In genomic region chr16:10896165-10896564, GRCh38 we compare ENCODE assay signal across 18 cellular contexts. TPM values are rescaled to one million over a fixed set of nuclear protein-coding genes. Genes with fewer than 3 reads are reported as not detected.
DNase-seq lines count a peak whose midpoint lies in the region; ATAC-seq, FAIRE-seq and TF ChIP-seq lines count a peak whose summit lies in the region.
"Had no signal": no experiment of that assay in that cellular context is flagged by ENCODE, and none has a peak within 500 bp of the region (broad histone marks: within the 10 kb centered on the region; RNA-seq: fewer than 3 reads in every experiment).

No MANE protein-coding gene starts in this region.

- no peaks in the 10 kb centered on the region for H3K9me3 Mint-ChIP-seq in dendritic cell treated with granulocyte-macrophage colony-stimulating factor and Interleukin-4, amounts not matched to agents 40 ng/mL and 50 ng/mL, for 4 days
- H3K9me3 Mint-ChIP-seq: T-cell had no signal

- no peak for TF ChIP-seq CTCF in right atrium auricular region (IDR thresholded peaks at IDR 0.05)

- DNase-seq in GM18507 (ENCODE audit: extremely low spot score, insufficient read length, low read depth) (no peak), right atrium auricular region (ENCODE audit: low spot score) (no peak), nucleus accumbens (lab: John Stamatoyannopoulos, UW) (no peak), NAMALWA (ENCODE audit: low spot score) (no peak)
- DNase-seq in effector CD4-positive, alpha-beta T cell, result no peak
- DNase-seq: C1 segment of cervical spinal cord, DND-41, GDM1, NCI-H146, NCI-H2081, NCI-H524, Peyer's patch, T-cell had no signal

- H3K4me1 Mint-ChIP-seq in dendritic cell treated with granulocyte-macrophage colony-stimulating factor and Interleukin-4, amounts not matched to agents 40 ng/mL and 50 ng/mL, for 4 days (ENCODE audit: low read depth), result peaks cover 96% of the 10 kb centered on the region

- H3K9me3 ChIP-seq in BLaER1 (peaks cover 5% of the 10 kb centered on the region; the same call in 1 of the 2 replicates), right atrium auricular region (no peaks in the 10 kb centered on the region)
- H3K9me3 ChIP-seq: Peyer's patch had no signal

- peaks cover 94% of the 10 kb centered on the region for H4K20me1 ChIP-seq in BLaER1

- ATAC-seq in HG03460 (IDR thresholded peaks at IDR 0.05; ENCODE audit: unreplicated experiment), result peak; percentile 40
- ATAC-seq: T-cell had no signal

- intact Hi-C loops in dendritic cell treated with granulocyte-macrophage colony-stimulating factor and Interleukin-4, amounts not matched to agents 40 ng/mL and 50 ng/mL, for 4 days (cut with micrococcal nuclease), result no loop called here

- peaks cover 60% of the 10 kb centered on the region for H3K4me1 ChIP-seq in BLaER1
- H3K4me1 ChIP-seq in right atrium auricular region, result no peaks in the 10 kb centered on the region

- H3K36me3 ChIP-seq in BLaER1 (peaks cover 90% of the 10 kb centered on the region), right atrium auricular region (no peaks in the 10 kb centered on the region)

- H3K9ac ChIP-seq in BLaER1, result no peak overlapping the region

- no peak overlapping the region for H3K4me3 ChIP-seq in BLaER1
- H3K4me3 ChIP-seq in right atrium auricular region, result no peak overlapping the region
- H3K4me3 ChIP-seq: Peyer's patch, SK-N-MC had no signal

- no peaks in the 10 kb centered on the region for H3K27me3 Mint-ChIP-seq in dendritic cell treated with granulocyte-macrophage colony-stimulating factor and Interleukin-4, amounts not matched to agents 40 ng/mL and 50 ng/mL, for 4 days

- H3K4me2 ChIP-seq in BLaER1, result peak overlapping the region; percentile 13; the same call in 1 of the 2 replicates

- H3K27ac ChIP-seq in BLaER1, result peak overlapping the region; percentile 3; the same call in 1 of the 2 replicates
- H3K27ac ChIP-seq in right atrium auricular region, result no peak overlapping the region
- H3K27ac ChIP-seq: HL-60, SK-N-MC had no signal

- peak; percentile 75 for FAIRE-seq in GM18507 (lab: Jason Lieb, UNC)

- H3K27ac Mint-ChIP-seq in dendritic cell treated with granulocyte-macrophage colony-stimulating factor and Interleukin-4, amounts not matched to agents 40 ng/mL and 50 ng/mL, for 4 days, result peak overlapping the region; percentile 85
- H3K27ac Mint-ChIP-seq: T-cell had no signal

- peak overlapping the region; percentile 35 for H3K4me3 Mint-ChIP-seq in dendritic cell treated with granulocyte-macrophage colony-stimulating factor and Interleukin-4, amounts not matched to agents 40 ng/mL and 50 ng/mL, for 4 days
- H3K4me3 Mint-ChIP-seq: T-cell had no signal

- peaks cover 100% of the 10 kb centered on the region for H3K36me3 Mint-ChIP-seq in dendritic cell treated with granulocyte-macrophage colony-stimulating factor and Interleukin-4, amounts not matched to agents 40 ng/mL and 50 ng/mL, for 4 days (ENCODE audit: low read depth)

- no peaks in the 10 kb centered on the region for H3K27me3 ChIP-seq in BLaER1
- no peaks in the 10 kb centered on the region for H3K27me3 ChIP-seq in right atrium auricular region
- H3K27me3 ChIP-seq: Peyer's patch had no signal

RNA-seq across cellular contexts. Expression of gene CIITA, which starts 19.2 kb away (rescaled TPM):
- total RNA-seq in right atrium auricular region, result 1 to 10 TPM; 3.2 to 3.4 TPM

RNA-seq across cellular contexts. Expression of gene DEXI, which starts 46.1 kb away (rescaled TPM):
- total RNA-seq in right atrium auricular region, result 100 to 1,000 TPM; 129 to 164 TPM

RNA-seq across cellular contexts. Expression of gene CLEC16A, which starts 48.2 kb away (rescaled TPM):
- 10 to 100 TPM; 24.1 to 49.0 TPM for total RNA-seq in right atrium auricular region
